ENCODE assay signal across 1 cellular context in genomic region chr17:7834891-7835817, GRCh38.
TF ChIP-seq lines count a peak whose summit lies in the region.

No MANE protein-coding gene starts in this region.

TF ChIP-seq in WTC11, 78 proteins besides CTCF, POLR2A, EP300 and RAD21 (continued from another document):
- TF ChIP-seq PREB (CRISPR knock-in tag; IDR thresholded peaks at IDR 0.05; ENCODE audit: borderline replicate concordance) (no peak), HMGA2 (CRISPR knock-in tag; IDR thresholded peaks at IDR 0.05) (no peak), ZNF232 (CRISPR knock-in tag; IDR thresholded peaks at IDR 0.05) (no peak), OVOL2 (CRISPR knock-in tag; IDR thresholded peaks at IDR 0.05; ENCODE audit: borderline replicate concordance) (no peak), E2F5 (CRISPR knock-in tag; IDR thresholded peaks at IDR 0.05) (no peak), HMGXB4 (CRISPR knock-in tag; IDR thresholded peaks at IDR 0.05) (peak; percentile 68; the same call in 1 of the 2 replicates), CDX4 (CRISPR knock-in tag; IDR thresholded peaks at IDR 0.05; ENCODE audit: borderline replicate concordance) (no peak), ARID4B (CRISPR knock-in tag; IDR thresholded peaks at IDR 0.05; ENCODE audit: borderline replicate concordance) (peak; percentile 62; the same call in 1 of the 2 replicates)
- TF ChIP-seq, protein P1, sequence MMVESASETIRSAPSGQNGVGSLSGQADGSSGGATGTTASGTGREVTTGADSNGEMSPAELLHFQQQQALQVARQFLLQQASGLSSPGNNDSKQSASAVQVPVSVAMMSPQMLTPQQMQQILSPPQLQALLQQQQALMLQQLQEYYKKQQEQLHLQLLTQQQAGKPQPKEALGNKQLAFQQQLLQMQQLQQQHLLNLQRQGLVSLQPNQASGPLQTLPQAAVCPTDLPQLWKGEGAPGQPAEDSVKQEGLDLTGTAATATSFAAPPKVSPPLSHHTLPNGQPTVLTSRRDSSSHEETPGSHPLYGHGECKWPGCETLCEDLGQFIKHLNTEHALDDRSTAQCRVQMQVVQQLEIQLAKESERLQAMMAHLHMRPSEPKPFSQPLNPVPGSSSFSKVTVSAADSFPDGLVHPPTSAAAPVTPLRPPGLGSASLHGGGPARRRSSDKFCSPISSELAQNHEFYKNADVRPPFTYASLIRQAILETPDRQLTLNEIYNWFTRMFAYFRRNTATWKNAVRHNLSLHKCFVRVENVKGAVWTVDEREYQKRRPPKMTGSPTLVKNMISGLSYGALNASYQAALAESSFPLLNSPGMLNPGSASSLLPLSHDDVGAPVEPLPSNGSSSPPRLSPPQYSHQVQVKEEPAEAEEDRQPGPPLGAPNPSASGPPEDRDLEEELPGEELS (CRISPR knock-in tag; IDR thresholded peaks at IDR 0.05) = no peak
